ENCODE assay signal across 9 cellular contexts in genomic region chr6:159061805-159062563, GRCh38. TPM values are rescaled to one million over a fixed set of nuclear protein-coding genes. Genes with fewer than 3 reads are reported as not detected.
DNase-seq lines count a peak whose midpoint lies in the region; ATAC-seq, FAIRE-seq and TF ChIP-seq lines count a peak whose summit lies in the region.
"Had no signal": no experiment of that assay in that cellular context is flagged by ENCODE, and none has a peak within 500 bp of the region (broad histone marks: within the 10 kb centered on the region; RNA-seq: fewer than 3 reads in every experiment).

No MANE protein-coding gene starts in this region.

- H3K27me3 ChIP-seq in Loucy (ENCODE audit: insufficient read depth, low read length, poor library complexity, severe bottlenecking) (no peaks in the 10 kb centered on the region), endodermal cell (ENCODE audit: control insufficient read depth, insufficient read depth, low read length, poor library complexity, severe bottlenecking) (peaks cover 24% of the 10 kb centered on the region), SK-N-SH (ENCODE audit: insufficient read depth) (peaks cover 25% of the 10 kb centered on the region; the same call in 1 of the 2 replicates), MM.1S (replicated peaks; ENCODE audit: insufficient read depth, low read length) (no peaks in the 10 kb centered on the region)

- no peak for TF ChIP-seq CTCF in Loucy (conservative IDR thresholded peaks at IDR 0.05; ENCODE audit: low read length)
- TF ChIP-seq CTCF in endodermal cell (conservative IDR thresholded peaks at IDR 0.05), result no peak
- no peak for TF ChIP-seq CTCF in SK-N-SH (IDR thresholded peaks at IDR 0.05)
- no peak for TF ChIP-seq CTCF in MM.1S (IDR thresholded peaks at IDR 0.05; ENCODE audit: low read length)

- no peaks in the 10 kb centered on the region for H3K36me3 Mint-ChIP-seq in endodermal cell (ENCODE audit: low read depth)

- H3K9ac ChIP-seq in Loucy (ENCODE audit: low read depth, low read length, poor library complexity, severe bottlenecking), result no peak overlapping the region
- H3K9ac ChIP-seq in endodermal cell (ENCODE audit: extremely low read depth, low read length, poor library complexity, severe bottlenecking), result no peak overlapping the region
- no peak overlapping the region for H3K9ac ChIP-seq in SK-N-SH
- H3K9ac ChIP-seq in MM.1S (ENCODE audit: low read length), result no peak overlapping the region

- no peaks in the 10 kb centered on the region for H3K9me3 Mint-ChIP-seq in endodermal cell

- no peak overlapping the region for H3K27ac Mint-ChIP-seq in endodermal cell

- peaks cover 43% of the 10 kb centered on the region for H3K27me3 Mint-ChIP-seq in endodermal cell (ENCODE audit: insufficient read depth)

- CTCF ChIA-PET in SK-N-SH (lab: Yijun Ruan, JAX), result no interaction called here

- no peaks in the 10 kb centered on the region for H3K79me2 ChIP-seq in Loucy (ENCODE audit: insufficient read depth, low read length)
- H3K79me2 ChIP-seq in SK-N-SH (ENCODE audit: insufficient read depth), result no peaks in the 10 kb centered on the region
- no peaks in the 10 kb centered on the region for H3K79me2 ChIP-seq in MM.1S (ENCODE audit: low read length)

- H2AFZ ChIP-seq in Loucy (ENCODE audit: low read length) (peak overlapping the region; percentile 54), SK-N-SH (ENCODE audit: low read depth) (no peak overlapping the region), MM.1S (ENCODE audit: low read length) (no peak overlapping the region)

- no peaks in the 10 kb centered on the region for H3K9me3 ChIP-seq in Loucy (ENCODE audit: insufficient read depth, low read depth, low read length)
- H3K9me3 ChIP-seq in endodermal cell (ENCODE audit: control insufficient read depth, low read length), result no peaks in the 10 kb centered on the region
- no peaks in the 10 kb centered on the region for H3K9me3 ChIP-seq in SK-N-SH
- H3K9me3 ChIP-seq in MM.1S (replicated peaks; ENCODE audit: insufficient read depth, low read length), result no peaks in the 10 kb centered on the region

- peaks cover 3% of the 10 kb centered on the region for H3K4me1 Mint-ChIP-seq in endodermal cell

- no peak for FAIRE-seq in frontal cortex (lab: Jason Lieb, UNC)

- no peak overlapping the region for H3K4me3 Mint-ChIP-seq in endodermal cell

- H3K4me2 ChIP-seq in Loucy (ENCODE audit: low read depth, low read length, poor library complexity, severe bottlenecking), result peak overlapping the region; percentile 42
- no peak overlapping the region for H3K4me2 ChIP-seq in SK-N-SH
- H3K4me2 ChIP-seq in MM.1S (ENCODE audit: low read depth, low read length), result no peak overlapping the region

- WGBS in endodermal cell (ENCODE audit: insufficient coverage in 1 of 2, insufficient read length in 1 of 2), 2 experiments, result 93 to 96% methylated on average over 7 to 10 of the region's 10 CpGs
- WGBS in SK-N-SH (ENCODE audit: low lambda C conversion rate), result 23% methylated on average over 10 of the region's 10 CpGs

- POLR2A ChIA-PET in SK-N-SH (lab: Yijun Ruan, JAX), result no interaction called here

- TF ChIP-seq EP300 in SK-N-SH (IDR thresholded peaks at IDR 0.05; ENCODE audit: borderline replicate concordance in 1 of 2, low read depth in 1 of 2, low read length in 1 of 2), result no peak

- H3F3A ChIP-seq in Loucy (ENCODE audit: low read depth) (no peaks in the 10 kb centered on the region), SK-N-SH (replicated peaks; ENCODE audit: insufficient read depth) (no peaks in the 10 kb centered on the region), MM.1S (ENCODE audit: insufficient read depth, low read length) (no peaks in the 10 kb centered on the region)

- H3K4me1 ChIP-seq in Loucy (ENCODE audit: insufficient read depth, low read length, poor library complexity, severe bottlenecking), result peaks cover 26% of the 10 kb centered on the region
- no peaks in the 10 kb centered on the region for H3K4me1 ChIP-seq in endodermal cell (ENCODE audit: control insufficient read depth, insufficient read depth, low read length)
- H3K4me1 ChIP-seq in SK-N-SH (ENCODE audit: control insufficient read depth in 1 of 2, insufficient read depth in 2 of 2, low read depth in 1 of 2, low read length in 1 of 2), result no peaks in the 10 kb centered on the region; a peak in 1 of 4 replicates
- H3K4me1 ChIP-seq in MM.1S (ENCODE audit: low read length), result no peaks in the 10 kb centered on the region

- DNase-seq in AML-193 (lab: John Stamatoyannopoulos, UW), result peak; percentile 74 to 76
- peak; percentile 12 for DNase-seq in endodermal cell
- no peak for DNase-seq in SK-N-SH
- DNase-seq in MM.1S, result no peak
- no peak for DNase-seq in frontal cortex (ENCODE audit: low spot score in 2 of 2)
- no peak for DNase-seq in mesenteric fat pad (ENCODE audit: low spot score)

- H4K20me1 ChIP-seq in Loucy (ENCODE audit: insufficient read depth, low read length, poor library complexity, severe bottlenecking) (no peaks in the 10 kb centered on the region), SK-N-SH (ENCODE audit: insufficient read depth) (no peaks in the 10 kb centered on the region), MM.1S (ENCODE audit: insufficient read depth, low read length) (no peaks in the 10 kb centered on the region)

- peak; percentile 57 for ATAC-seq in GM19043 (IDR thresholded peaks at IDR 0.05; ENCODE audit: low read depth, unreplicated experiment)
- ATAC-seq: Panc1 had no signal

- no peak overlapping the region for H3K27ac ChIP-seq in endodermal cell (ENCODE audit: low read depth, low read length)
- H3K27ac ChIP-seq in SK-N-SH (ENCODE audit: low read depth in 2 of 2, low read length in 1 of 2), result no peak overlapping the region
- no peak overlapping the region for H3K27ac ChIP-seq in MM.1S (ENCODE audit: low read length)

- no peak for TF ChIP-seq RAD21 in SK-N-SH (IDR thresholded peaks at IDR 0.05; ENCODE audit: low read length)

- H3K9me2 ChIP-seq in Loucy (replicated peaks; ENCODE audit: low read depth, low read length), result no peaks in the 10 kb centered on the region
- H3K9me2 ChIP-seq in SK-N-SH, result no peaks in the 10 kb centered on the region
- no peaks in the 10 kb centered on the region for H3K9me2 ChIP-seq in MM.1S (replicated peaks; ENCODE audit: insufficient read depth, low read length)

- no peak overlapping the region for H3K4me3 ChIP-seq in Loucy (ENCODE audit: low read length, poor library complexity, severe bottlenecking)
- H3K4me3 ChIP-seq in endodermal cell (ENCODE audit: low read length), result no peak overlapping the region
- H3K4me3 ChIP-seq in SK-N-SH (ENCODE audit: low read depth in 2 of 2, low read length in 1 of 2), result no peak overlapping the region
- no peak overlapping the region for H3K4me3 ChIP-seq in MM.1S (ENCODE audit: low read length)

- no peaks in the 10 kb centered on the region for H3K36me3 ChIP-seq in Loucy (ENCODE audit: insufficient read depth, low read length)
- H3K36me3 ChIP-seq in endodermal cell (ENCODE audit: control insufficient read depth, insufficient read depth, low read length), result no peaks in the 10 kb centered on the region
- H3K36me3 ChIP-seq in SK-N-SH (replicated peaks in 1 of 2; ENCODE audit: control insufficient read depth in 1 of 2, insufficient read depth in 2 of 2, low read length in 1 of 2), result no peaks in the 10 kb centered on the region
- no peaks in the 10 kb centered on the region for H3K36me3 ChIP-seq in MM.1S (replicated peaks; ENCODE audit: insufficient read depth, low read length)

TF ChIP-seq in SK-N-SH, 30 proteins besides CTCF, POLR2A, EP300 and RAD21 (continues in another document):
- no peak for TF ChIP-seq SIN3A (IDR thresholded peaks at IDR 0.05; ENCODE audit: borderline replicate concordance, low read depth, low read length)
- no peak for TF ChIP-seq SMC3 (IDR thresholded peaks at IDR 0.05; ENCODE audit: low read depth, low read length)
- no peak for TF ChIP-seq FOSL2 (IDR thresholded peaks at IDR 0.05; ENCODE audit: borderline replicate concordance, low read depth)
- TF ChIP-seq TCF12 (IDR thresholded peaks at IDR 0.05), result no peak
- no peak for TF ChIP-seq FOXM1 (IDR thresholded peaks at IDR 0.05; ENCODE audit: low read depth)
- TF ChIP-seq EZH2phosphoT487 (IDR thresholded peaks at IDR 0.05; ENCODE audit: borderline replicate concordance, low read depth), result no peak
- no peak for TF ChIP-seq GABPA (IDR thresholded peaks at IDR 0.05; ENCODE audit: low read depth)
- TF ChIP-seq CHD2 (IDR thresholded peaks at IDR 0.05; ENCODE audit: low read length, partially characterized antibody), result no peak
- no peak for TF ChIP-seq RXRA (IDR thresholded peaks at IDR 0.05; ENCODE audit: borderline replicate concordance, low read depth)
- TF ChIP-seq NRF1 (IDR thresholded peaks at IDR 0.05; ENCODE audit: low read depth, low read length), result no peak
- TF ChIP-seq RCOR1 (IDR thresholded peaks at IDR 0.05; ENCODE audit: low read length), result no peak
- TF ChIP-seq ELF1 (IDR thresholded peaks at IDR 0.05), result no peak
- no peak for TF ChIP-seq FOXJ3 (CRISPR knock-in tag; IDR thresholded peaks at IDR 0.05)
- no peak for TF ChIP-seq MAX (IDR thresholded peaks at IDR 0.05; ENCODE audit: low read depth)
- no peak for TF ChIP-seq ZBTB33 (IDR thresholded peaks at IDR 0.05; ENCODE audit: borderline replicate concordance, low read depth)
- TF ChIP-seq TEAD4 (IDR thresholded peaks at IDR 0.05; ENCODE audit: borderline replicate concordance, insufficient read depth), result no peak

RNA-seq across cellular contexts. Expression of gene TAGAP, which starts 17.2 kb away (rescaled TPM):
- total RNA-seq in endodermal cell (under 1 TPM in 1 of 2 donors, not detected in 1; 0.24 TPM), frontal cortex (0.82 TPM), mesenteric fat pad (5.7 TPM)
- not detected for polyA plus RNA-seq in endodermal cell (2013, experiment 1 of 2)
- not detected for polyA plus RNA-seq in endodermal cell (2013, experiment 2 of 2)
- polyA plus RNA-seq in SK-N-SH (2012; rRNA removed), result not detected in 2 replicates
- not detected in 2 replicates for polyA plus RNA-seq in SK-N-SH (2012; cell fraction: cytosol; rRNA removed)
- not detected in 2 replicates for polyA plus RNA-seq in SK-N-SH (2012; cell fraction: nucleus; rRNA removed)

Comparison
In these comparisons a context has a peak if more than half of its experiments do, and no peak if none do; other contexts are left out.
1. DNase-seq: peak in AML-193 (2 of 2) and endodermal cell (single experiment); none in SK-N-SH (single experiment), MM.1S (single experiment), frontal cortex (0 of 2) and mesenteric fat pad (single experiment).